Comparison of ENCODE assay signal across 31 cellular contexts in genomic region chr5:144011348-144011861, GRCh38.
"Had no signal": no experiment of that assay in that cellular context is flagged by ENCODE, and none has a peak within 500 bp of the region (broad histone marks: within the 10 kb centered on the region; RNA-seq: fewer than 3 reads in every experiment).

No MANE protein-coding gene starts in this region.

- H3K4me1 Mint-ChIP-seq: activated B cell treated with CpG ODN at 0.5 μM for 24 hours; activated CD4-positive, alpha-beta T cell treated with anti-CD3 and anti-CD28 coated beads, Interleukin-2, amount 10 ng/mL, durations not matched to agents 24 days and 14 days; activated CD8-positive, alpha-beta memory T cell treated with anti-CD3 and anti-CD28 coated beads, Interleukin-2, amount 10 ng/mL, durations not matched to agents 7 days and 5 days; activated naive CD8-positive, alpha-beta T cell treated with anti-CD3 and anti-CD28 coated beads, Interleukin-2, amount 50 U/mL, for 24 hours; T-helper 17 cell had no signal

- H3K4me3 Mint-ChIP-seq: activated B cell treated with CpG ODN at 0.5 μM for 24 hours; activated CD4-positive, alpha-beta T cell treated with anti-CD3 and anti-CD28 coated beads, Interleukin-2, amount 10 ng/mL, durations not matched to agents 24 days and 14 days; activated CD8-positive, alpha-beta memory T cell treated with anti-CD3 and anti-CD28 coated beads, Interleukin-2, amount 10 ng/mL, durations not matched to agents 7 days and 5 days; activated naive CD8-positive, alpha-beta T cell treated with anti-CD3 and anti-CD28 coated beads, Interleukin-2, amount 50 U/mL, for 24 hours; activated T-cell treated with anti-CD3 and anti-CD28 coated beads, Interleukin-2, amount 50 U/mL, for 24 hours; activated T-helper 1 cell treated with anti-CD3 and anti-CD28 coated beads, Interleukin-12 subunit alpha, Interleukin-12 subunit beta, Interleukin-2, Interleukin-4 antibody, amounts not matched to agents 30 ng/mL and 10 ng/mL and 1 ng/mL, durations not matched to agents 14 hours and 24 hours and 36 hours; T-helper 17 cell had no signal

- H3K27ac Mint-ChIP-seq: activated B cell treated with CpG ODN at 0.5 μM for 24 hours; activated CD4-positive, alpha-beta T cell treated with anti-CD3 and anti-CD28 coated beads, Interleukin-2, amount 10 ng/mL, durations not matched to agents 24 days and 14 days; activated CD8-positive, alpha-beta memory T cell treated with anti-CD3 and anti-CD28 coated beads, Interleukin-2, amount 10 ng/mL, durations not matched to agents 7 days and 5 days; activated naive CD4-positive, alpha-beta T cell treated with anti-CD3 and anti-CD28 coated beads, Interleukin-2, amount 50 U/mL, for 72 hours; activated naive CD8-positive, alpha-beta T cell treated with anti-CD3 and anti-CD28 coated beads, Interleukin-2, amount 50 U/mL, for 24 hours; activated T-cell treated with anti-CD3 and anti-CD28 coated beads, Interleukin-2, amount 50 U/mL, for 24 hours; activated T-helper 1 cell treated with anti-CD3 and anti-CD28 coated beads, Interleukin-12 subunit alpha, Interleukin-12 subunit beta, Interleukin-2, Interleukin-4 antibody, amounts not matched to agents 30 ng/mL and 10 ng/mL and 1 ng/mL, durations not matched to agents 14 hours and 24 hours and 36 hours; T-helper 17 cell had no signal

- H3K27me3 Mint-ChIP-seq: activated B cell treated with CpG ODN at 0.5 μM for 24 hours; activated CD4-positive, alpha-beta T cell treated with anti-CD3 and anti-CD28 coated beads, Interleukin-2, amount 10 ng/mL, durations not matched to agents 24 days and 14 days; activated CD8-positive, alpha-beta memory T cell treated with anti-CD3 and anti-CD28 coated beads, Interleukin-2, amount 10 ng/mL, durations not matched to agents 7 days and 5 days; activated naive CD8-positive, alpha-beta T cell treated with anti-CD3 and anti-CD28 coated beads, Interleukin-2, amount 50 U/mL, for 24 hours; activated T-cell treated with anti-CD3 and anti-CD28 coated beads, Interleukin-2, amount 50 U/mL, for 24 hours had no signal

- ATAC-seq: activated CD8-positive, alpha-beta memory T cell treated with anti-CD3 and anti-CD28 coated beads, Interleukin-2, amount 10 ng/mL, durations not matched to agents 7 days and 5 days; activated naive CD4-positive, alpha-beta T cell treated with anti-CD3 and anti-CD28 coated beads, Interleukin-2, amount 50 U/mL, for 72 hours; activated naive CD8-positive, alpha-beta T cell treated with anti-CD3 and anti-CD28 coated beads, Interleukin-2, amount 50 U/mL, for 24 hours; body of pancreas; T-helper 17 cell had no signal

- H3K27me3 ChIP-seq: ascending aorta, body of pancreas, MG63, Peyer's patch, SJCRH30 had no signal

- H3K36me3 ChIP-seq: ascending aorta, MG63, Peyer's patch, SJCRH30 had no signal

- H3K36me3 Mint-ChIP-seq: activated CD8-positive, alpha-beta memory T cell treated with anti-CD3 and anti-CD28 coated beads, Interleukin-2, amount 10 ng/mL, durations not matched to agents 7 days and 5 days had no signal

- H3K4me3 ChIP-seq: ascending aorta, body of pancreas, MG63, Peyer's patch, SJCRH30 had no signal

- DNase-seq: activated B cell treated with CpG ODN at 0.5 μM for 24 hours; activated CD4-positive, alpha-beta T cell treated with anti-CD3 and anti-CD28 coated beads for 1 hour; activated CD4-positive, alpha-beta T cell treated with anti-CD3 and anti-CD28 coated beads, Interleukin-2, amount 10 ng/mL, durations not matched to agents 24 days and 14 days; activated CD4-positive, alpha-beta T cell treated with anti-CD3 and anti-CD28 coated beads, Interleukin-2, amount 50 U/mL, for 48 hours; activated CD8-positive, alpha-beta memory T cell treated with anti-CD3 and anti-CD28 coated beads, Interleukin-2, amount 10 ng/mL, durations not matched to agents 7 days and 5 days; activated effector memory CD4-positive, alpha-beta T cell treated with Interleukin-2 at 50 U/mL for 16 hours; activated naive CD4-positive, alpha-beta T cell; activated naive CD8-positive, alpha-beta T cell treated with anti-CD3 and anti-CD28 coated beads, Interleukin-2, amount 50 U/mL, for 24 hours; activated T-cell treated with anti-CD3 and anti-CD28 coated beads, Interleukin-2, amount 50 U/mL, for 24 hours; amniotic stem cell; body of pancreas; central memory CD4-positive, alpha-beta T cell; MG63; MV-4-11; NCI-H1092 treated with DMSO at 0.1 percent for 48 hours; NCI-H1417 treated with DMSO at 0.1 percent for 48 hours; NCI-H1694; NCI-H2029; NCI-H2107; NCI-H510A treated with DMSO at 0.1 percent for 48 hours; NCI-H69; NK-92 treated with Interleukin-12 subunit alpha and Interleukin-12 subunit beta, amount 100 ng/mL, for 24 hours; Peyer's patch; Right ventricle myocardium superior; SJCRH30; T-helper 17 cell; T-helper 9 cell had no signal

- H3K9me3 ChIP-seq: ascending aorta, Peyer's patch, SJCRH30 had no signal

- H3K27ac ChIP-seq: ascending aorta, body of pancreas, Peyer's patch, RWPE1, SJCRH30 had no signal

- H3K4me1 ChIP-seq: ascending aorta, body of pancreas, Peyer's patch, SJCRH30 had no signal
